27 cellular contexts compared by ENCODE assay signal in genomic region chr2:220882507-220882906, GRCh38.
DNase-seq lines count a peak whose midpoint lies in the region; TF ChIP-seq lines count a peak whose summit lies in the region.
"Had no signal": no experiment of that assay in that cellular context is flagged by ENCODE, and none has a peak within 500 bp of the region (broad histone marks: within the 10 kb centered on the region; RNA-seq: fewer than 3 reads in every experiment).

No MANE protein-coding gene starts in this region.

- no peaks in the 10 kb centered on the region for H3K36me3 ChIP-seq in HEK293 (ENCODE audit: control insufficient read depth in 2 of 2, insufficient read depth in 1 of 2, low read length in 2 of 2)
- H3K36me3 ChIP-seq: BE2C; BLaER1; BLaER1 treated with 17β-estradiol and CSF1 and Interleukin-3, amounts not matched to agents 10 nM and 100 nM had no signal

- DNase-seq in pons (ENCODE audit: low spot score): no peak
- DNase-seq: 8988T; ACHN; AML-193; BE2C; C1 segment of cervical spinal cord; Caco-2; Calu3; CD4-positive, alpha-beta memory T cell; CD4-positive, alpha-beta T cell; CD4-positive, CD25-positive, alpha-beta regulatory T cell; CD8-positive, alpha-beta memory T cell; CD8-positive, alpha-beta T cell; COR-L47; DMS 273 treated with DMSO at 0.1 percent for 48 hours; DMS153; DMS53; DMS79; DMS79 treated with DMSO at 0.1 percent for 48 hours; DND-41; EL had no signal

- CTCF ChIA-PET in HEK293 (lab: Yijun Ruan, JAX): interaction anchor here (0.5 to 0.6 kb wide), 2 partner anchors 64 to 1114 kb away, joined by 4 read pairs; no protein-coding TSS in a partner anchor

- H3K9me3 ChIP-seq in HEK293 (ENCODE audit: control insufficient read depth, insufficient read depth, low read depth, low read length): no peaks in the 10 kb centered on the region
- H3K9me3 ChIP-seq: A549; BE2C; BLaER1; BLaER1 treated with 17β-estradiol and CSF1 and Interleukin-3, amounts not matched to agents 10 nM and 100 nM; Caco-2 had no signal

- no peak overlapping the region for H3K27ac ChIP-seq in HEK293 (ENCODE audit: extremely low read depth, low read depth, low read length)
- H3K27ac ChIP-seq: 22Rv1; A549; BLaER1; BLaER1 treated with 17β-estradiol and CSF1 and Interleukin-3, amounts not matched to agents 10 nM and 100 nM; C4-2B had no signal

- peaks cover 2% of the 10 kb centered on the region; the same call in 1 of the 2 replicates for H3K4me1 ChIP-seq in HEK293 (ENCODE audit: control insufficient read depth, insufficient read depth, low read length)
- H3K4me1 ChIP-seq: A549, BE2C, BLaER1, Caco-2 had no signal

- no peak overlapping the region for H3K4me3 ChIP-seq in HEK293 (ENCODE audit: low read depth, low read length)
- H3K4me3 ChIP-seq: A549; BLaER1; BLaER1 treated with 17β-estradiol and CSF1 and Interleukin-3, amounts not matched to agents 10 nM and 100 nM had no signal

- POLR2A ChIA-PET in HEK293 (lab: Yijun Ruan, JAX): no interaction called here

- TF ChIP-seq CTCF in HEK293 (tag by site-specific recombination; IDR thresholded peaks at IDR 0.05): no peak

TF ChIP-seq in HEK293, 187 proteins besides CTCF, POLR2A, EP300 and RAD21:
- TF ChIP-seq ZNF404 (tag by site-specific recombination; IDR thresholded peaks at IDR 0.05) (no peak), SCRT1 (tag by site-specific recombination; IDR thresholded peaks at IDR 0.05; ENCODE audit: borderline replicate concordance) (peak; percentile 69), ZNF776 (tag by site-specific recombination; IDR thresholded peaks at IDR 0.05; ENCODE audit: borderline replicate concordance) (no peak), SCRT2 (tag by site-specific recombination; IDR thresholded peaks at IDR 0.05) (peak; percentile 82)
